14 cellular contexts compared by ENCODE assay signal in the genomic region with DNA sequence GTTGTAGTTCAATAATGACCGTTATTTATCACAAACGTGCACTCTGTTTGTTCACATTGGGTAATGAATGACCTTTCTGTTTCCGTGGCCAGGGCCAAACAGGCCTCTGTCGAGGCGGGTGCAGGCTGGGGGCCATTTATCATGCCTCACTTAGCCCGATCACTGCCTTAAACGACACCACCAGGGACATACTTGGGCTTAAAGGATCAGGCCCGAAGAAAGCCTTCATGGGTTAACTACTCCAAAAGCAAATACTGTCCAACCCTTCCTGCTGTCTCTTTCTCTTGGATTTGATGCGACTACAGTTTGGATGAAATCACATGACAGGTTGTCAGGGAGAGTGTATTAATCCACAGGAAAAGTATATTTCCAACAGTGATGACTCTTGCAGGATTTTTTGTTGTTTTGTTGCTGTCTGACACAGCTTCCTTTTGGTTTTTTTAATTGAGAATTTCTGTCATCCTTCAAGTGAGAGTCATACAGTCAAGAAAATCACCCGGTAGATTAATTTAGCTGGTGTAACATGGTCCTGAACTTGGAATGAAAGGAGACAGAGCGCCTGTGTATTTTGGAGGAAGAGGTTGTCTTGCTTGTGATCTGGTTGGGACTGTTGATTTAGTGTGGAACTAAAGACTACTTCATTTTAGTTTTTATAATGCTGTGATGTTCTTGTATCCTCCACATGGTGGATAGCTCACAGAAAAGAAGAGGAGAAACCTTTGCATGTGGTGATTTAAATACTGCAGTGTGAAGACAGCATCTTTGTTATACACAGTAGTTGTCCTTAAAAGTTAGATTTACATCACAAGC.
A peak's percentile ranks its signal among the peaks of the same experiment; 100 is the strongest.
DNase-seq lines count a peak whose midpoint lies in the region; ATAC-seq and TF ChIP-seq lines count a peak whose summit lies in the region.
"Had no signal": no experiment of that assay in that cellular context is flagged by ENCODE, and none has a peak within 500 bp of the region (broad histone marks: within the 10 kb centered on the region; RNA-seq: fewer than 3 reads in every experiment).

No MANE protein-coding gene starts in this region.

- 0 out of 2 replicates have a peak, but pooled peaks cover 5% of the 10 kb centered on the region for H4K20me1 ChIP-seq in GM23338 (replicated peaks; ENCODE audit: insufficient read depth)

- ATAC-seq in GM23338: peak; percentile 73
- ATAC-seq in HG02884 (IDR thresholded peaks at IDR 0.05; ENCODE audit: unreplicated experiment): no peak
- ATAC-seq in HG03457 (IDR thresholded peaks at IDR 0.05; ENCODE audit: unreplicated experiment): no peak
- ATAC-seq: activated CD4-positive, alpha-beta T cell treated with anti-CD3 and anti-CD28 coated beads for 36 hours; foreskin keratinocyte had no signal

- H3K4me1 ChIP-seq in GM23338 (ENCODE audit: insufficient read depth): peaks cover 28% of the 10 kb centered on the region
- H3K4me1 ChIP-seq in skeletal muscle satellite cell (ENCODE audit: control insufficient read depth, insufficient read depth, low read length): peaks cover 30% of the 10 kb centered on the region
- H3K4me1 ChIP-seq: foreskin keratinocyte had no signal

- no peaks in the 10 kb centered on the region for H3K36me3 Mint-ChIP-seq in GM23338 (ENCODE audit: low read depth)

- TF ChIP-seq CTCF in GM23338 (conservative IDR thresholded peaks at IDR 0.05; ENCODE audit: low read depth in 2 of 2) (no peak), brain microvascular endothelial cell (IDR thresholded peaks at IDR 0.05; ENCODE audit: low read depth, low read length, missing control alignments) (no peak)

- H3K4me2 ChIP-seq in GM23338 (peak overlapping the region; percentile 62), skeletal muscle satellite cell (ENCODE audit: low read length) (peak overlapping the region; percentile 45)

- H3F3A ChIP-seq in GM23338 (replicated peaks; ENCODE audit: low read depth): no peaks in the 10 kb centered on the region

- peak overlapping the region; percentile 18 for H3K9ac ChIP-seq in skeletal muscle satellite cell (ENCODE audit: low read depth, low read length)

- H2AFZ ChIP-seq in GM23338: no peak overlapping the region

- H3K27ac Mint-ChIP-seq in GM23338: peak overlapping the region; percentile 46
- H3K27ac Mint-ChIP-seq: activated CD4-positive, alpha-beta T cell treated with anti-CD3 and anti-CD28 coated beads for 36 hours; activated T-cell treated with anti-CD3 and anti-CD28 coated beads, Interleukin-2, amount 50 U/mL, for 24 hours; T-helper 1 cell treated with Interleukin-12 subunit alpha and Interleukin-12 subunit beta and Interleukin-4 antibody, amounts not matched to agents 30 μg/mL and 1 μg/mL, for 36 hours had no signal

- H3K36me3 ChIP-seq in GM23338 (ENCODE audit: insufficient read depth) (no peaks in the 10 kb centered on the region), skeletal muscle satellite cell (ENCODE audit: insufficient read depth, low read length) (no peaks in the 10 kb centered on the region), brain microvascular endothelial cell (replicated peaks) (no peaks in the 10 kb centered on the region)

- H3K4me3 ChIP-seq in GM23338 (peak overlapping the region; percentile 10; the same call in 1 of the 2 replicates), skeletal muscle satellite cell (ENCODE audit: low read length) (no peak overlapping the region), brain microvascular endothelial cell (ENCODE audit: low read depth, low read length) (no peak overlapping the region)

- peaks cover under 1% of the 10 kb centered on the region for H3K27me3 Mint-ChIP-seq in GM23338 (ENCODE audit: insufficient read depth, low read depth, poor library complexity)
- H3K27me3 Mint-ChIP-seq: activated CD4-positive, alpha-beta T cell treated with anti-CD3 and anti-CD28 coated beads for 36 hours; activated T-cell treated with anti-CD3 and anti-CD28 coated beads, Interleukin-2, amount 50 U/mL, for 24 hours had no signal

- no peaks in the 10 kb centered on the region for H3K9me3 Mint-ChIP-seq in GM23338
- H3K9me3 Mint-ChIP-seq: activated T-cell treated with anti-CD3 and anti-CD28 coated beads, Interleukin-2, amount 50 U/mL, for 24 hours; T-helper 1 cell treated with Interleukin-12 subunit alpha and Interleukin-12 subunit beta and Interleukin-4 antibody, amounts not matched to agents 30 μg/mL and 1 μg/mL, for 36 hours had no signal

- DNase-seq in GM23338 (ENCODE audit: low spot score) (peak; percentile 34), cerebellar cortex (ENCODE audit: low spot score) (peak; percentile 58), brain microvascular endothelial cell (no peak), EL (no peak)
- DNase-seq: activated CD4-positive, alpha-beta T cell treated with anti-CD3 and anti-CD28 coated beads for 36 hours; activated T-cell treated with anti-CD3 and anti-CD28 coated beads, Interleukin-2, amount 50 U/mL, for 24 hours; effector CD8-positive, alpha-beta T cell; foreskin keratinocyte; NCI-H1105 treated with DMSO at 0.1 percent for 48 hours had no signal

- H3K9me2 ChIP-seq in GM23338 (ENCODE audit: insufficient read depth): no peaks in the 10 kb centered on the region

- H3K4me3 Mint-ChIP-seq in GM23338: peak overlapping the region; percentile 15
- H3K4me3 Mint-ChIP-seq: activated CD4-positive, alpha-beta T cell treated with anti-CD3 and anti-CD28 coated beads for 36 hours; activated T-cell treated with anti-CD3 and anti-CD28 coated beads, Interleukin-2, amount 50 U/mL, for 24 hours; T-helper 1 cell treated with Interleukin-12 subunit alpha and Interleukin-12 subunit beta and Interleukin-4 antibody, amounts not matched to agents 30 μg/mL and 1 μg/mL, for 36 hours had no signal

- peaks cover 100% of the 10 kb centered on the region for H3K79me2 ChIP-seq in GM23338 (replicated peaks; ENCODE audit: insufficient read depth)

- H3K27ac ChIP-seq in GM23338 (ENCODE audit: low read depth): peak overlapping the region; percentile 80
- peak overlapping the region; percentile 16 for H3K27ac ChIP-seq in layer of hippocampus (ENCODE audit: low read depth, low read length)
- H3K27ac ChIP-seq in brain microvascular endothelial cell: no peak overlapping the region
- H3K27ac ChIP-seq: foreskin keratinocyte had no signal

- in situ Hi-C loops in brain microvascular endothelial cell (cut with HindIII; ENCODE audit: low pct_ligation_motif_present, low sequenced_read_pairs): no loop called here

- H3K4me1 Mint-ChIP-seq in GM23338: peaks cover 54% of the 10 kb centered on the region
- H3K4me1 Mint-ChIP-seq: activated CD4-positive, alpha-beta T cell treated with anti-CD3 and anti-CD28 coated beads for 36 hours had no signal

- H3K9me3 ChIP-seq in skeletal muscle satellite cell (replicated peaks; ENCODE audit: low read length): no peaks in the 10 kb centered on the region

- no peaks in the 10 kb centered on the region for H3K27me3 ChIP-seq in GM23338 (ENCODE audit: insufficient read depth)
- no peaks in the 10 kb centered on the region for H3K27me3 ChIP-seq in layer of hippocampus (ENCODE audit: control insufficient read depth, insufficient read depth, low read length)
- no peaks in the 10 kb centered on the region for H3K27me3 ChIP-seq in skeletal muscle satellite cell (ENCODE audit: control insufficient read depth, insufficient read depth, low read length)
- no peaks in the 10 kb centered on the region for H3K27me3 ChIP-seq in brain microvascular endothelial cell (replicated peaks)
- H3K27me3 ChIP-seq: foreskin keratinocyte had no signal

TF ChIP-seq in GM23338, 12 proteins besides CTCF, POLR2A, EP300 and RAD21:
- TF ChIP-seq, protein P1, sequence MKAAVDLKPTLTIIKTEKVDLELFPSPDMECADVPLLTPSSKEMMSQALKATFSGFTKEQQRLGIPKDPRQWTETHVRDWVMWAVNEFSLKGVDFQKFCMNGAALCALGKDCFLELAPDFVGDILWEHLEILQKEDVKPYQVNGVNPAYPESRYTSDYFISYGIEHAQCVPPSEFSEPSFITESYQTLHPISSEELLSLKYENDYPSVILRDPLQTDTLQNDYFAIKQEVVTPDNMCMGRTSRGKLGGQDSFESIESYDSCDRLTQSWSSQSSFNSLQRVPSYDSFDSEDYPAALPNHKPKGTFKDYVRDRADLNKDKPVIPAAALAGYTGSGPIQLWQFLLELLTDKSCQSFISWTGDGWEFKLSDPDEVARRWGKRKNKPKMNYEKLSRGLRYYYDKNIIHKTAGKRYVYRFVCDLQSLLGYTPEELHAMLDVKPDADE (IDR thresholded peaks at IDR 0.05): no peak
- TF ChIP-seq ZNF114 (CRISPR knock-in tag; IDR thresholded peaks at IDR 0.05) (no peak), EZH2phosphoT487 (IDR thresholded peaks at IDR 0.05; ENCODE audit: unreplicated experiment) (no peak), POLR2AphosphoS5 (IDR thresholded peaks at IDR 0.05; ENCODE audit: low read depth) (no peak), CREB1 (CRISPR knock-in tag; IDR thresholded peaks at IDR 0.05; ENCODE audit: low read depth) (no peak), EZH2 (IDR thresholded peaks at IDR 0.05; ENCODE audit: low read depth, unreplicated experiment) (no peak)
- TF ChIP-seq, protein P2, sequence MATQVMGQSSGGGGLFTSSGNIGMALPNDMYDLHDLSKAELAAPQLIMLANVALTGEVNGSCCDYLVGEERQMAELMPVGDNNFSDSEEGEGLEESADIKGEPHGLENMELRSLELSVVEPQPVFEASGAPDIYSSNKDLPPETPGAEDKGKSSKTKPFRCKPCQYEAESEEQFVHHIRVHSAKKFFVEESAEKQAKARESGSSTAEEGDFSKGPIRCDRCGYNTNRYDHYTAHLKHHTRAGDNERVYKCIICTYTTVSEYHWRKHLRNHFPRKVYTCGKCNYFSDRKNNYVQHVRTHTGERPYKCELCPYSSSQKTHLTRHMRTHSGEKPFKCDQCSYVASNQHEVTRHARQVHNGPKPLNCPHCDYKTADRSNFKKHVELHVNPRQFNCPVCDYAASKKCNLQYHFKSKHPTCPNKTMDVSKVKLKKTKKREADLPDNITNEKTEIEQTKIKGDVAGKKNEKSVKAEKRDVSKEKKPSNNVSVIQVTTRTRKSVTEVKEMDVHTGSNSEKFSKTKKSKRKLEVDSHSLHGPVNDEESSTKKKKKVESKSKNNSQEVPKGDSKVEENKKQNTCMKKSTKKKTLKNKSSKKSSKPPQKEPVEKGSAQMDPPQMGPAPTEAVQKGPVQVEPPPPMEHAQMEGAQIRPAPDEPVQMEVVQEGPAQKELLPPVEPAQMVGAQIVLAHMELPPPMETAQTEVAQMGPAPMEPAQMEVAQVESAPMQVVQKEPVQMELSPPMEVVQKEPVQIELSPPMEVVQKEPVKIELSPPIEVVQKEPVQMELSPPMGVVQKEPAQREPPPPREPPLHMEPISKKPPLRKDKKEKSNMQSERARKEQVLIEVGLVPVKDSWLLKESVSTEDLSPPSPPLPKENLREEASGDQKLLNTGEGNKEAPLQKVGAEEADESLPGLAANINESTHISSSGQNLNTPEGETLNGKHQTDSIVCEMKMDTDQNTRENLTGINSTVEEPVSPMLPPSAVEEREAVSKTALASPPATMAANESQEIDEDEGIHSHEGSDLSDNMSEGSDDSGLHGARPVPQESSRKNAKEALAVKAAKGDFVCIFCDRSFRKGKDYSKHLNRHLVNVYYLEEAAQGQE (IDR thresholded peaks at IDR 0.05; ENCODE audit: unreplicated experiment): no peak

Comparison
In these comparisons a context has a peak if more than half of its experiments do, and no peak if none do; other contexts are left out.
1. DNase-seq: peak in GM23338 (single experiment) and cerebellar cortex (single experiment); none in brain microvascular endothelial cell (single experiment) and EL (single experiment).